Comparison of ENCODE assay signal across 9 cellular contexts in the genomic region with DNA sequence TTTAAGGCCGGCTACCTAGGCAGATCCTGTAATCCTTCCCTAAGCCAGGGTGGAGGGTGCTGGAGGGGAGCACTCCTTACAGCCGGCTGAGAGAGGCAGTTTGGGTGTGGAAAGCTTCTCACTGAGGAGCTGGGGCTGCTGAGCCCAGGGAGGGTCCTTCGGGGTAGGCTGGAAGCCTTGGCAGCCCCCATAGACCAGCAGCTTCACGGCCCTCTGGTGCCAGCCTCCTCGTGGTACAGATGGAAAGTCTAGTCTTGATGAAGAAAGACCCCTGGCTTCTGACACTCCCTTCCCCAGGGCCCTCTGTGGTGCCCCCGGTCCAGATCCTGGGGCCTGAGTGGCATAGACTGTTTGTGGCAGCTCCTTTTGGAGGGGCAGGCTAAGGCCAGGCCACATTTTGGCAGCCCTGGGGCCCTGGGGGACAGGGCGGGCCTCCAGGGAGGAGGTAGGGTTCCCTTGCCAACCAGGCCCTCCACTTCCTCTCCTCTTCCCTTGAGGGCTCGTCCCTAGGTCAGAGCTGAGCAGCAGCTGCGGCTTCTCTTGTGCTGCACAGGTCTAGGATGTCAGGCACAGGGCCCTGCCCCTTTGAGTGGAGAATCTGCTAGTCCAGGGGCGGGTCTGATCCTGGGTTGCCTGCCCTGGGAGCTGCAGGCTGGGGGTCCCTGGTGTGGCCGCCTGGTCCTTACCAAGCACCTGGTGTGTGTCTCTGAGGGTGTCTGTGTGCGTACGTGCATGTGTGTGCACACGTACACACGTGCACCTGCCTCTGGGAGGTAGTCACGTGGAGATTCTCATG. TPM values are rescaled to one million over a fixed set of nuclear protein-coding genes. Genes with fewer than 3 reads are reported as not detected.
DNase-seq lines count a peak whose midpoint lies in the region; ATAC-seq and TF ChIP-seq lines count a peak whose summit lies in the region.
"Had no signal": no experiment of that assay in that cellular context is flagged by ENCODE, and none has a peak within 500 bp of the region (broad histone marks: within the 10 kb centered on the region; RNA-seq: fewer than 3 reads in every experiment).

No MANE protein-coding gene starts in this region.

- TF ChIP-seq CTCF in BE2C (IDR thresholded peaks at IDR 0.05; ENCODE audit: low read depth, low read length) (no peak), RWPE1 (conservative IDR thresholded peaks at IDR 0.05; ENCODE audit: low read depth) (no peak), hepatocyte (IDR thresholded peaks at IDR 0.05; ENCODE audit: poor library complexity) (no peak)

- CTCF ChIA-PET in RWPE1 (lab: Yijun Ruan, JAX), result no interaction called here

- no peaks in the 10 kb centered on the region for H3K27me3 ChIP-seq in BE2C
- no peaks in the 10 kb centered on the region for H3K27me3 ChIP-seq in hepatocyte

- H3K4me2 ChIP-seq in hepatocyte, result peak overlapping the region; percentile 93

- H2AFZ ChIP-seq in hepatocyte, result no peak overlapping the region

- H3K79me2 ChIP-seq in hepatocyte, result peaks cover 52% of the 10 kb centered on the region

- DNase-seq in BE2C (peak; percentile 55), RWPE1 (ENCODE audit: low spot score) (no peak), hepatocyte (ENCODE audit: low spot score) (no peak), COLO829 (ENCODE audit: low spot score) (no peak)
- DNase-seq in effector CD4-positive, alpha-beta T cell, result no peak
- DNase-seq: small intestine had no signal

- H4K20me1 ChIP-seq in hepatocyte (ENCODE audit: insufficient read depth, poor library complexity, severe bottlenecking), result peaks cover 47% of the 10 kb centered on the region

- H3K4me3 ChIP-seq in BE2C (ENCODE audit: low read depth, low read length) (no peak overlapping the region), hepatocyte (no peak overlapping the region)

- peak overlapping the region; percentile 88 for H3K27ac ChIP-seq in RWPE1
- H3K27ac ChIP-seq in hepatocyte, result peak overlapping the region; percentile 74

- peaks cover 47% of the 10 kb centered on the region for H3K36me3 ChIP-seq in BE2C
- no peaks in the 10 kb centered on the region for H3K36me3 ChIP-seq in hepatocyte (replicated peaks; ENCODE audit: insufficient read depth, low read depth)

- no peaks in the 10 kb centered on the region for H3K9me3 ChIP-seq in BE2C
- H3K9me3 ChIP-seq in hepatocyte (ENCODE audit: low read depth), result no peaks in the 10 kb centered on the region

- peaks cover 34% of the 10 kb centered on the region for H3K4me1 ChIP-seq in BE2C
- peaks cover 21% of the 10 kb centered on the region for H3K4me1 ChIP-seq in hepatocyte (ENCODE audit: insufficient read depth)

- peak; percentile 34 for ATAC-seq in GM18907 (IDR thresholded peaks at IDR 0.05; ENCODE audit: unreplicated experiment)
- ATAC-seq in HG03457 (IDR thresholded peaks at IDR 0.05; ENCODE audit: unreplicated experiment), result no peak
- no peak for ATAC-seq in GM19351 (IDR thresholded peaks at IDR 0.05; ENCODE audit: unreplicated experiment)

- H3K9me2 ChIP-seq in hepatocyte (replicated peaks; ENCODE audit: insufficient read depth), result no peaks in the 10 kb centered on the region

- POLR2A ChIA-PET in RWPE1 (lab: Yijun Ruan, JAX; ENCODE audit: low non-redundant PET), result no interaction called here

- WGBS in hepatocyte (ENCODE audit: low lambda C conversion rate, missing lambda C conversion rate), result 84% methylated on average over 15 of the region's 16 CpGs

RNA-seq across cellular contexts. Expression of a gene that starts 4.8 kb away (rescaled TPM):
- polyA plus RNA-seq in BE2C (2012; ENCODE audit: insufficient read depth, insufficient read length, low read depth), result 188 TPM
- 63.1 and 81.9 TPM in 2 replicates for total RNA-seq in hepatocyte
- 80.9 and 101 TPM in 2 replicates for polyA plus RNA-seq in hepatocyte

RNA-seq across cellular contexts. Expression of a gene that starts 5.0 kb away (rescaled TPM):
- polyA plus RNA-seq in BE2C (2012; ENCODE audit: insufficient read depth, insufficient read length, low read depth), result not detected
- total RNA-seq in hepatocyte, result 0.96 TPM in 1 of 2 replicates, not detected in the other
- polyA plus RNA-seq in hepatocyte, result 0.18 and 0.19 TPM in 2 replicates

RNA-seq across cellular contexts. Expression of a gene that starts 31.5 kb away (rescaled TPM):
- polyA plus RNA-seq in BE2C (2012; ENCODE audit: insufficient read depth, insufficient read length, low read depth), result 36.2 TPM
- 64.5 and 99.9 TPM in 2 replicates for total RNA-seq in hepatocyte
- 97.4 and 116 TPM in 2 replicates for polyA plus RNA-seq in hepatocyte

RNA-seq across cellular contexts. Expression of a gene that starts 43.4 kb away (rescaled TPM):
- polyA plus RNA-seq in BE2C (2012; ENCODE audit: insufficient read depth, insufficient read length, low read depth), result 38.9 TPM
- total RNA-seq in hepatocyte, result 46.5 and 48.7 TPM in 2 replicates
- polyA plus RNA-seq in hepatocyte, result 91.4 and 106 TPM in 2 replicates
